7 cellular contexts compared by ENCODE assay signal in the genomic region with DNA sequence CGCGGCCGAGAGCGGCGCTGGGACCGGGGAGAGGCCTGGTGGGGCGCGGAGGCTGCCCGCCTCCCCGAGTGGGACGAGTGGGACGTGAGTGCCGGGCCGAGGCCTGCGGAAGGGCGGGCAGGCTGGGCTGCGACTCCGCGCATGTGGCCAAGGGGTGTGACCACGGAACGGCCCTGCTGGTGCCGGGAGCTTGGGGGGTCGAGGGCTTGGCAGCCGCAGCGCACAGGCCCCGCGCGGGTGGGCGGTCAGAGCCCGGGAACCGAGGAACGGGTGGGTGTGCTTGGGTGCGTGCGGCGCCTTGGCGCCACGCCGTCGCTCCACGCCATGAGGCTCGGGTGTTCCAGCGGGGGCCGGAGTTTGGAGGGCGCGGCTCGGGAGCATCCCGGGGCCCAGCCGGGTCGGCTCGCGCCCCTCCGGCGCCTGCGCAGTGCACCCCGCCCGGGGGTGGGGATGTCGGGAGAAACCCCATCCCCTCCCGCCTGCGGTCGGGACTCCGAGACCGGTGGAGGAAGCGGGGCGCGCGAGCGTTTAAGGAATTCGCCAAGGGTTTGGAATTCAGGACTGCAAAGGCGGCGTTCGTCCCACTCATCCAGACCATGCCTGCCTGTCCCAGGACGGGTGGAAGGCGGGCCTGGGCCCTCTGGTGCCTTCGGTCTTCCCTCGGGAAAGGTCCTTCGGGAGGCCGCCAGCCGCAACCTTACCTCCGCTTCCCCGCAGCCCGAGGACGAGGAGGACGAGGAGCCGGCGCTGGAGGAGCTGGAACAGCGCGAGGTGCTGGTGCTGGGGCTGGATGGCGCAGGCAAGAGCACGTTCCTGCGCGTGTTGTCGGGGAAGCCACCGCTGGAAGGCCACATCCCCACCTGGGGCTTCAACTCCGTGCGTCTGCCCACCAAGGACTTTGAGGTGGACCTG. TPM values are rescaled to one million over a fixed set of nuclear protein-coding genes. Genes with fewer than 3 reads are reported as not detected.
DNase-seq lines count a peak whose midpoint lies in the region; ATAC-seq and TF ChIP-seq lines count a peak whose summit lies in the region.

No MANE protein-coding gene starts in this region.

- H3K27me3 Mint-ChIP-seq in activated naive CD4-positive, alpha-beta T cell treated with anti-CD3 and anti-CD28 coated beads for 36 hours (ENCODE audit: low read depth) = no peaks in the 10 kb centered on the region

- no peaks in the 10 kb centered on the region for H3K9me3 Mint-ChIP-seq in activated naive CD4-positive, alpha-beta T cell treated with anti-CD3 and anti-CD28 coated beads for 36 hours

- CTCF ChIA-PET in activated naive CD4-positive, alpha-beta T cell treated with anti-CD3 and anti-CD28 coated beads for 36 hours (lab: Charles Lee) = no interaction called here

- DNase-seq in HS-5 (ENCODE audit: low read depth) (peak; percentile 63), head of caudate nucleus (peak in 40 of 42 donors; percentile 30 to 86 (median 60)), omental fat pad (ENCODE audit: low spot score) (no peak), SKM-1 treated with dmso at 0.1 percent for 144 hours (lab: John Stamatoyannopoulos, UW; ENCODE audit: unreplicated experiment) (no peak)
- peak; percentile 24 for DNase-seq in activated naive CD4-positive, alpha-beta T cell treated with anti-CD3 and anti-CD28 coated beads for 36 hours

- peaks cover 3% of the 10 kb centered on the region for H3K36me3 Mint-ChIP-seq in activated naive CD4-positive, alpha-beta T cell treated with anti-CD3 and anti-CD28 coated beads for 36 hours (ENCODE audit: low read depth)

- no peak overlapping the region for H3K27ac Mint-ChIP-seq in activated naive CD4-positive, alpha-beta T cell treated with anti-CD3 and anti-CD28 coated beads for 36 hours

- H3K4me1 Mint-ChIP-seq in activated naive CD4-positive, alpha-beta T cell treated with anti-CD3 and anti-CD28 coated beads for 36 hours (ENCODE audit: low read depth) = peaks cover 15% of the 10 kb centered on the region

- peak; percentile 16 for ATAC-seq in GM19023 (IDR thresholded peaks at IDR 0.05; ENCODE audit: unreplicated experiment)
- peak; percentile 64 for ATAC-seq in omental fat pad (ENCODE audit: low FRiP score)
- no peak for ATAC-seq in GM18520 (IDR thresholded peaks at IDR 0.05; ENCODE audit: unreplicated experiment)

- intact Hi-C loops in activated naive CD4-positive, alpha-beta T cell treated with anti-CD3 and anti-CD28 coated beads for 36 hours (cut with micrococcal nuclease) = loop anchor here (5.0 kb wide), 1 partner anchor 1766 kb away; a partner anchor contains a TSS
- intact Hi-C loops in head of caudate nucleus (cut with DNase I) = no loop called here

- H3K4me3 Mint-ChIP-seq in activated naive CD4-positive, alpha-beta T cell treated with anti-CD3 and anti-CD28 coated beads for 36 hours = peak overlapping the region; percentile 65

- TF ChIP-seq CTCF in omental fat pad (IDR thresholded peaks at IDR 0.05) = no peak

RNA-seq across cellular contexts. Expression of a gene that starts 0.6 kb away (rescaled TPM):
- total RNA-seq in activated naive CD4-positive, alpha-beta T cell treated with anti-CD3 and anti-CD28 coated beads for 36 hours = 1 to 10 TPM; 3.9 to 5.1 TPM
- total RNA-seq in omental fat pad = 10 to 100 TPM in 1 of 4 donors, 1 to 10 TPM in 3; 4.2 to 12.1 (median 6.7) TPM

RNA-seq across cellular contexts. Expression of a gene that starts 4.4 kb away (rescaled TPM):
- total RNA-seq in activated naive CD4-positive, alpha-beta T cell treated with anti-CD3 and anti-CD28 coated beads for 36 hours = 10 to 100 TPM; 33.5 to 33.7 TPM
- total RNA-seq in omental fat pad = 100 to 1,000 TPM in 1 of 4 donors, 10 to 100 TPM in 3; 77.0 to 103 (median 85.6) TPM

RNA-seq across cellular contexts. Expression of a gene that starts 22.5 kb away (rescaled TPM):
- 10 to 100 TPM; 42.1 to 43.1 TPM for total RNA-seq in activated naive CD4-positive, alpha-beta T cell treated with anti-CD3 and anti-CD28 coated beads for 36 hours
- 10 to 100 TPM in 3 of 4 donors, 1 to 10 TPM in 1; 6.1 to 84.7 (median 24.3) TPM for total RNA-seq in omental fat pad

RNA-seq across cellular contexts. Expression of a gene that starts 22.6 kb away (rescaled TPM):
- 100 to 1,000 TPM; 154 to 155 TPM for total RNA-seq in activated naive CD4-positive, alpha-beta T cell treated with anti-CD3 and anti-CD28 coated beads for 36 hours
- 100 to 1,000 TPM; 105 to 134 (median 116) TPM for total RNA-seq in omental fat pad

RNA-seq across cellular contexts. Expression of a gene that starts 50.4 kb away (rescaled TPM):
- total RNA-seq in activated naive CD4-positive, alpha-beta T cell treated with anti-CD3 and anti-CD28 coated beads for 36 hours = 10 to 100 TPM; 51.1 to 53.9 TPM
- 100 to 1,000 TPM; 119 to 171 (median 128) TPM for total RNA-seq in omental fat pad

Comparison
In these comparisons a context has a peak if more than half of its experiments do, and no peak if none do; other contexts are left out.
1. DNase-seq: peak in HS-5 (single experiment), activated naive CD4-positive, alpha-beta T cell treated with anti-CD3 and anti-CD28 coated beads for 36 hours (single experiment) and head of caudate nucleus (40 of 42); none in omental fat pad (single experiment) and SKM-1 treated with dmso at 0.1 percent for 144 hours (single experiment).